ENCODE assay signal across 1 cellular context in genomic region chr9:113687680-113688371, GRCh38.
A peak's percentile ranks its signal among the peaks of the same experiment; 100 is the strongest.
TF ChIP-seq lines count a peak whose summit lies in the region.

No MANE protein-coding gene starts in this region.

TF ChIP-seq in WTC11, 78 proteins besides CTCF, POLR2A, EP300 and RAD21 (continued from another document):
- TF ChIP-seq USF2 (CRISPR knock-in tag; IDR thresholded peaks at IDR 0.05) (no peak), IRF1 (CRISPR knock-in tag; IDR thresholded peaks at IDR 0.05) (no peak), ZSCAN18 (CRISPR knock-in tag; IDR thresholded peaks at IDR 0.05) (no peak), IRF2 (CRISPR knock-in tag; IDR thresholded peaks at IDR 0.05; ENCODE audit: borderline replicate concordance, low read depth) (no peak), FOXK1 (CRISPR knock-in tag; IDR thresholded peaks at IDR 0.05) (no peak), FOXP1 (CRISPR knock-in tag; IDR thresholded peaks at IDR 0.05; ENCODE audit: borderline replicate concordance) (0 out of 2 replicates have a peak, but pooled peaks have one; percentile 60), E2F1 (CRISPR knock-in tag; IDR thresholded peaks at IDR 0.05) (no peak), ETV6 (CRISPR knock-in tag; IDR thresholded peaks at IDR 0.05) (peak; percentile 29; the same call in 1 of the 2 replicates)
TF ChIP-seq in WTC11: peak in this region for 8.
